15 cellular contexts compared by ENCODE assay signal in genomic region chr7:15459018-15459621, GRCh38.
DNase-seq lines count a peak whose midpoint lies in the region; TF ChIP-seq lines count a peak whose summit lies in the region.
"Had no signal": no experiment of that assay in that cellular context is flagged by ENCODE, and none has a peak within 500 bp of the region (broad histone marks: within the 10 kb centered on the region; RNA-seq: fewer than 3 reads in every experiment).

No MANE protein-coding gene starts in this region.

- dilution Hi-C loops in mammary epithelial cell (cut with HindIII; ENCODE audit: low sequenced_read_pairs) = no loop called here

- intact Hi-C loops in thyroid gland (cut with DNase I) (no loop called here), breast epithelium (cut with DNase I; ENCODE audit: low total_unique reads) (no loop called here), mammary epithelial cell (cut with micrococcal nuclease) (no loop called here)

- no peak overlapping the region for H2AFZ ChIP-seq in mammary epithelial cell (ENCODE audit: low read depth, low read length)

- no TSS peak for BruUV-seq in mammary epithelial cell (replicated peaks; lab: Mats Ljungman, UMichigan)

- TF ChIP-seq CTCF in fibroblast of pulmonary artery (IDR thresholded peaks at IDR 0.05; ENCODE audit: low read length, missing control alignments) (no peak), thyroid gland (IDR thresholded peaks at IDR 0.05) (no peak), breast epithelium (IDR thresholded peaks at IDR 0.05) (no peak), mammary epithelial cell (conservative IDR thresholded peaks at IDR 0.05 in 1 of 2, IDR thresholded peaks at IDR 0.05 in 1 of 2; ENCODE audit: extremely low read depth in 1 of 2, insufficient read depth in 1 of 2, low read depth in 1 of 2, low read length in 2 of 2) (no peak)

- H3K9ac ChIP-seq in mammary epithelial cell (ENCODE audit: insufficient read depth, low read length) = no peak overlapping the region

- H3K9me3 ChIP-seq in thyroid gland = no peaks in the 10 kb centered on the region
- no peaks in the 10 kb centered on the region for H3K9me3 ChIP-seq in breast epithelium
- H3K9me3 ChIP-seq in mammary epithelial cell (replicated peaks; ENCODE audit: insufficient read depth, low read length) = no peaks in the 10 kb centered on the region
- H3K9me3 ChIP-seq: thoracic aorta had no signal

- no peak overlapping the region for H3K4me2 ChIP-seq in mammary epithelial cell (ENCODE audit: insufficient read depth, low read depth, low read length)

- TF ChIP-seq POLR2A in thyroid gland (IDR thresholded peaks at IDR 0.05) (no peak), breast epithelium (IDR thresholded peaks at IDR 0.05) (no peak)

- H3K4me3 ChIP-seq in fibroblast of pulmonary artery (replicated peaks; ENCODE audit: low read depth, low read length) (no peak overlapping the region), thyroid gland (replicated peaks in 1 of 3) (no peak overlapping the region), breast epithelium (no peak overlapping the region), mammary epithelial cell (replicated peaks in 1 of 3; ENCODE audit: insufficient read depth in 1 of 3, low read depth in 2 of 3, low read length in 3 of 3) (no peak overlapping the region)
- H3K4me3 ChIP-seq: thoracic aorta had no signal

- in situ Hi-C loops in mammary epithelial cell (cut with MboI; ENCODE audit: low sequenced_read_pairs in 2 of 2) = no loop called here

- H3K36me3 ChIP-seq in thyroid gland (no peaks in the 10 kb centered on the region), breast epithelium (no peaks in the 10 kb centered on the region), mammary epithelial cell (ENCODE audit: insufficient read depth, low read length) (no peaks in the 10 kb centered on the region)
- H3K36me3 ChIP-seq: thoracic aorta had no signal

- H4K20me1 ChIP-seq in mammary epithelial cell (ENCODE audit: insufficient read depth, low read length) = no peaks in the 10 kb centered on the region

- CTCF ChIA-PET in mammary epithelial cell (lab: Charles Lee; ENCODE audit: low non-redundant PET) = no interaction called here

- no peaks in the 10 kb centered on the region for H3K79me2 ChIP-seq in mammary epithelial cell (ENCODE audit: insufficient read depth, low read length)

- H3K27me3 ChIP-seq in thyroid gland (no peaks in the 10 kb centered on the region), breast epithelium (no peaks in the 10 kb centered on the region), mammary epithelial cell (ENCODE audit: insufficient read depth, low read length) (no peaks in the 10 kb centered on the region)

- H3K4me1 ChIP-seq in thyroid gland = no peaks in the 10 kb centered on the region
- H3K4me1 ChIP-seq in breast epithelium = no peaks in the 10 kb centered on the region
- no peaks in the 10 kb centered on the region for H3K4me1 ChIP-seq in mammary epithelial cell (ENCODE audit: insufficient read depth, low read length)

- H3K27ac ChIP-seq in thyroid gland (no peak overlapping the region), breast epithelium (no peak overlapping the region), mammary epithelial cell (ENCODE audit: insufficient read depth, low read depth, low read length) (no peak overlapping the region)
- H3K27ac ChIP-seq: thoracic aorta had no signal

- DNase-seq in A172 (ENCODE audit: low spot score) (peak; percentile 13), Daoy (ENCODE audit: low read depth) (peak; percentile 1), NCI-H2171 (lab: John Stamatoyannopoulos, UW) (peak; percentile 43), fibroblast of pulmonary artery (ENCODE audit: low read depth) (peak; percentile 21), thyroid gland (no peak), NCI-H510A treated with DMSO at 0.1 percent for 48 hours (lab: John Stamatoyannopoulos, UW) (no peak), breast epithelium (ENCODE audit: low spot score in 2 of 2) (no peak), mammary epithelial cell (no peak)
- DNase-seq: activated CD4-positive, CD25-positive, alpha-beta regulatory T cell; activated naive CD4-positive, alpha-beta T cell treated with anti-CD3 and anti-CD28 coated beads, Interleukin-2, amount 50 U/mL, for 16 hours; cerebellar nuclear complex; GOT3; KG1; NCI-H2029 treated with DMSO at 0.1 percent for 48 hours had no signal

- 64 to 67% methylated on average over 6 of the region's 6 CpGs for WGBS in thyroid gland, 2 donors
- 80% methylated on average over 5 of the region's 6 CpGs for WGBS in mammary epithelial cell (ENCODE audit: low coverage, missing lambda C conversion rate)

Comparison
In these comparisons a context has a peak if more than half of its experiments do, and no peak if none do; other contexts are left out.
1. DNase-seq: peak in A172 (single experiment), Daoy (single experiment), NCI-H2171 (single experiment) and fibroblast of pulmonary artery (single experiment); none in thyroid gland (0 of 2), NCI-H510A treated with DMSO at 0.1 percent for 48 hours (single experiment), breast epithelium (0 of 2) and mammary epithelial cell (single experiment).